ENCODE assay signal across 8 cellular contexts in the genomic region with DNA sequence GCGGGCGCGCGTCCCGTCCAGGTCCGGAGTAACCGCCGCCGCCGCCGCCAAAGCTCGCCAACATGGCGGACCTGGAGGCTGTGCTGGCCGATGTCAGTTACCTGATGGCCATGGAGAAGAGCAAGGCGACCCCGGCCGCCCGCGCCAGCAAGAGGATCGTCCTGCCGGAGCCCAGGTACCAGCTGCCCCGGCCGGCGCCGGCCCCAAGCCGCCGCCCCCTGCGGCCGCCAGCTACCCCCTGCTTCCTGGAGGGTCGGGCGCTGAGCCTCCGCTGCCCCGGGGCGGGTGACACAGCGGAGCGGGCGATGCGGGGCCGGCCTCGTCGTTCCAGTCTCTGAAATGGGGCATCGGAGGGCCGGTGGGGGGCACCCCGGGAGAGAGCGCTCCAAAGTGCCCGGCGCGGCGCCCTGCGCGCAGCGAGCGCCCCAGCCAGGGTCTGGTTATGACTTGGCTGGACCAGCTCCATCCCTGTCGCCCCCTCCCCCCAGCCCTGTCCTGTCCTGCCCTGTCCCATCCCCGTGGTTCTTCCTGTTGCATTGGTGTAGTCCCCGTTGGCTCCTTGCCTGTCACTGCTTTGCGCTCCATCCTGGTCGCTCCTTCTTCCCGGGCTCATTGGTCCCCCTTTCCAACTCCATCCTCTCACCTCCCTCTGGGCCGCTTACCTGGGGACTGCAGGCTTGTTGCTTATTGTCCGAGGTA. TPM values are rescaled to one million over a fixed set of nuclear protein-coding genes. Genes with fewer than 3 reads are reported as not detected.
DNase-seq lines count a peak whose midpoint lies in the region; ATAC-seq and TF ChIP-seq lines count a peak whose summit lies in the region.

No MANE protein-coding gene starts in this region.

- in situ Hi-C loops in astrocyte of the cerebellum (cut with HindIII; ENCODE audit: low sequenced_read_pairs): no loop called here

- TF ChIP-seq CTCF in astrocyte of the cerebellum (IDR thresholded peaks at IDR 0.05; ENCODE audit: low read depth, low read length, missing control alignments): no peak

- peaks cover 64 to 84% (median 74%) of the 10 kb centered on the region in 10 experiments for H3K4me1 ChIP-seq in BLaER1 treated with 17β-estradiol and CSF1 and Interleukin-3, amounts not matched to agents 10 nM and 100 nM

- peak; percentile 35 to 58 for DNase-seq in NCI-H526 (lab: John Stamatoyannopoulos, UW)
- no peak for DNase-seq in astrocyte of the cerebellum (ENCODE audit: low read depth)
- DNase-seq in islet precursor cell: peak; percentile 73
- peak; percentile 11 for DNase-seq in stimulated activated CD4-positive, alpha-beta T cell treated with anti-CD3 and anti-CD28 coated beads, Interleukin-4, amount 100 ng/mL, for 24 hours
- DNase-seq in mesenteric fat pad (ENCODE audit: low spot score): no peak

- peaks cover 0 to 21% (median 8%) of the 10 kb centered on the region in 11 experiments; a peak in 9 of 22 replicates for H4K20me1 ChIP-seq in BLaER1 treated with 17β-estradiol and CSF1 and Interleukin-3, amounts not matched to agents 10 nM and 100 nM

- H3K36me3 ChIP-seq in BLaER1 treated with 17β-estradiol and CSF1 and Interleukin-3, amounts not matched to agents 10 nM and 100 nM: no peaks in the 10 kb centered on the region

- ATAC-seq in GM21619 (IDR thresholded peaks at IDR 0.05; ENCODE audit: unreplicated experiment): peak; percentile 4
- ATAC-seq in HG03097 (IDR thresholded peaks at IDR 0.05; ENCODE audit: low FRiP score, unreplicated experiment): no peak

- peak overlapping the region; percentile 78 to 96 (median 87) for H3K27ac ChIP-seq in BLaER1 treated with 17β-estradiol and CSF1 and Interleukin-3, amounts not matched to agents 10 nM and 100 nM

- H3K27me3 ChIP-seq in BLaER1 treated with 17β-estradiol and CSF1 and Interleukin-3, amounts not matched to agents 10 nM and 100 nM: no peaks in the 10 kb centered on the region

- peak overlapping the region; percentile 86 to 100 (median 96) for H3K4me2 ChIP-seq in BLaER1 treated with 17β-estradiol and CSF1 and Interleukin-3, amounts not matched to agents 10 nM and 100 nM

- peak overlapping the region; percentile 84 to 100 (median 98) for H3K4me3 ChIP-seq in BLaER1 treated with 17β-estradiol and CSF1 and Interleukin-3, amounts not matched to agents 10 nM and 100 nM
- peak overlapping the region; percentile 58 for H3K4me3 ChIP-seq in astrocyte of the cerebellum (ENCODE audit: low read depth, low read length)

- no peaks in the 10 kb centered on the region for H3K9me3 ChIP-seq in BLaER1 treated with 17β-estradiol and CSF1 and Interleukin-3, amounts not matched to agents 10 nM and 100 nM (replicated peaks in 1 of 11)

- H3K9ac ChIP-seq in BLaER1 treated with 17β-estradiol and CSF1 and Interleukin-3, amounts not matched to agents 10 nM and 100 nM: peak overlapping the region; percentile 88 to 96 (median 92)

RNA-seq across cellular contexts. Expression of a gene that starts 0.7 kb away (rescaled TPM):
- total RNA-seq in mesenteric fat pad: 53.4 TPM

Comparison
In these comparisons a context has a peak if more than half of its experiments do, and no peak if none do; other contexts are left out.
1. DNase-seq: peak in NCI-H526 (2 of 2), islet precursor cell (single experiment) and stimulated activated CD4-positive, alpha-beta T cell treated with anti-CD3 and anti-CD28 coated beads, Interleukin-4, amount 100 ng/mL, for 24 hours (single experiment); none in astrocyte of the cerebellum (single experiment) and mesenteric fat pad (single experiment).